In the genomic region with DNA sequence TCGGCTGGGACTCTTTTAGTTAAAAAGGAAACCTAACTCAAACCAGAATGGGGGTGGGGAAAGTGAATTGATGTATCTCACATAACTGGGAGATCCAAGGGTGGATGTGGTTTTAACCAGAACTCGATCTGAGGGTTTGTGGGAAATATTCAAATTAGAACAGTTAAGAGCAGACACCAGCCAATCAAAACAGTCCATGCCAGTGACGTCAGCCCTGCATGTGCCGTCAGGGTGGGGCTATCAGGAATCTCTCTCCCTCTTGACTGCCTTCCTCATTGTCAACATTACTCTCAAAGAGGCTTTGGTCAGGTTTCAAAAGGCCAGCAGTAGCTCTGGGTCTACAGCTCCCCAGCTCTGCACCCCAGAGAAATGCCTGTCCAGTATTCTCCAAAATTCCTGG, we compare ENCODE assay signal across 1 cellular context.
TF ChIP-seq lines count a peak whose summit lies in the region.

No MANE protein-coding gene starts in this region.

TF ChIP-seq in K562, 482 proteins besides CTCF, POLR2A, EP300 and RAD21 (continued from another document):
- TF ChIP-seq, protein P1, sequence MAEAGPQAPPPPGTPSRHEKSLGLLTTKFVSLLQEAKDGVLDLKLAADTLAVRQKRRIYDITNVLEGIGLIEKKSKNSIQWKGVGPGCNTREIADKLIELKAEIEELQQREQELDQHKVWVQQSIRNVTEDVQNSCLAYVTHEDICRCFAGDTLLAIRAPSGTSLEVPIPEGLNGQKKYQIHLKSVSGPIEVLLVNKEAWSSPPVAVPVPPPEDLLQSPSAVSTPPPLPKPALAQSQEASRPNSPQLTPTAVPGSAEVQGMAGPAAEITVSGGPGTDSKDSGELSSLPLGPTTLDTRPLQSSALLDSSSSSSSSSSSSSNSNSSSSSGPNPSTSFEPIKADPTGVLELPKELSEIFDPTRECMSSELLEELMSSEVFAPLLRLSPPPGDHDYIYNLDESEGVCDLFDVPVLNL (CRISPR knock-in tag; IDR thresholded peaks at IDR 0.05; ENCODE audit: low read depth), result no peak
- TF ChIP-seq, protein P2, sequence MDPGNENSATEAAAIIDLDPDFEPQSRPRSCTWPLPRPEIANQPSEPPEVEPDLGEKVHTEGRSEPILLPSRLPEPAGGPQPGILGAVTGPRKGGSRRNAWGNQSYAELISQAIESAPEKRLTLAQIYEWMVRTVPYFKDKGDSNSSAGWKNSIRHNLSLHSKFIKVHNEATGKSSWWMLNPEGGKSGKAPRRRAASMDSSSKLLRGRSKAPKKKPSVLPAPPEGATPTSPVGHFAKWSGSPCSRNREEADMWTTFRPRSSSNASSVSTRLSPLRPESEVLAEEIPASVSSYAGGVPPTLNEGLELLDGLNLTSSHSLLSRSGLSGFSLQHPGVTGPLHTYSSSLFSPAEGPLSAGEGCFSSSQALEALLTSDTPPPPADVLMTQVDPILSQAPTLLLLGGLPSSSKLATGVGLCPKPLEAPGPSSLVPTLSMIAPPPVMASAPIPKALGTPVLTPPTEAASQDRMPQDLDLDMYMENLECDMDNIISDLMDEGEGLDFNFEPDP (CRISPR knock-in tag; IDR thresholded peaks at IDR 0.05), result no peak
- TF ChIP-seq BRF1 (IDR thresholded peaks at IDR 0.05; ENCODE audit: borderline replicate concordance, extremely low read depth, insufficient read length) (no peak), ZNF318 (IDR thresholded peaks at IDR 0.05; ENCODE audit: borderline replicate concordance in 1 of 2, low read depth in 1 of 2) (no peak), ZNF431 (CRISPR knock-in tag; IDR thresholded peaks at IDR 0.05) (no peak), ZNF785 (CRISPR knock-in tag; IDR thresholded peaks at IDR 0.05) (no peak), MTA1 (IDR thresholded peaks at IDR 0.05; ENCODE audit: borderline replicate concordance) (no peak), ATF7 (IDR thresholded peaks at IDR 0.05) (peak; percentile 29; the same call in 1 of the 2 replicates), HMG20B (CRISPR knock-in tag; IDR thresholded peaks at IDR 0.05) (no peak), CREM (IDR thresholded peaks at IDR 0.05; ENCODE audit: low read depth) (peak; percentile 77), EP400 (IDR thresholded peaks at IDR 0.05) (no peak), NR2F6 (CRISPR knock-in tag; IDR thresholded peaks at IDR 0.05) (no peak), TCF15 (CRISPR knock-in tag; IDR thresholded peaks at IDR 0.05) (no peak), NFRKB (IDR thresholded peaks at IDR 0.05; ENCODE audit: low read depth) (no peak), NFYB (IDR thresholded peaks at IDR 0.05; ENCODE audit: extremely low read depth, insufficient read length) (peak; percentile 52), RBM15 (IDR thresholded peaks at IDR 0.05; ENCODE audit: insufficient read depth, low read length) (no peak), FOS (IDR thresholded peaks at IDR 0.05; ENCODE audit: extremely low read depth, insufficient read length) (no peak), CHCHD3 (CRISPR knock-in tag; IDR thresholded peaks at IDR 0.05) (no peak), HNRNPUL1 (IDR thresholded peaks at IDR 0.05; ENCODE audit: low read length) (no peak), ZNF766 (CRISPR knock-in tag; conservative IDR thresholded peaks at IDR 0.05) (no peak), ATF3 (IDR thresholded peaks at IDR 0.05) (0 out of 2 replicates have a peak, but pooled peaks have one; percentile 17), ATF3 (CRISPR knock-in tag; conservative IDR thresholded peaks at IDR 0.05) (no peak), ADNP (tag; IDR thresholded peaks at IDR 0.05) (no peak), MTF1 (CRISPR knock-in tag; IDR thresholded peaks at IDR 0.05; ENCODE audit: borderline replicate concordance) (no peak)
- TF ChIP-seq, protein P3, sequence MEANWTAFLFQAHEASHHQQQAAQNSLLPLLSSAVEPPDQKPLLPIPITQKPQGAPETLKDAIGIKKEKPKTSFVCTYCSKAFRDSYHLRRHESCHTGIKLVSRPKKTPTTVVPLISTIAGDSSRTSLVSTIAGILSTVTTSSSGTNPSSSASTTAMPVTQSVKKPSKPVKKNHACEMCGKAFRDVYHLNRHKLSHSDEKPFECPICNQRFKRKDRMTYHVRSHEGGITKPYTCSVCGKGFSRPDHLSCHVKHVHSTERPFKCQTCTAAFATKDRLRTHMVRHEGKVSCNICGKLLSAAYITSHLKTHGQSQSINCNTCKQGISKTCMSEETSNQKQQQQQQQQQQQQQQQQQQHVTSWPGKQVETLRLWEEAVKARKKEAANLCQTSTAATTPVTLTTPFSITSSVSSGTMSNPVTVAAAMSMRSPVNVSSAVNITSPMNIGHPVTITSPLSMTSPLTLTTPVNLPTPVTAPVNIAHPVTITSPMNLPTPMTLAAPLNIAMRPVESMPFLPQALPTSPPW (CRISPR knock-in tag; IDR thresholded peaks at IDR 0.05), result peak; percentile 24; the same call in 1 of the 2 replicates
- TF ChIP-seq, protein P4, sequence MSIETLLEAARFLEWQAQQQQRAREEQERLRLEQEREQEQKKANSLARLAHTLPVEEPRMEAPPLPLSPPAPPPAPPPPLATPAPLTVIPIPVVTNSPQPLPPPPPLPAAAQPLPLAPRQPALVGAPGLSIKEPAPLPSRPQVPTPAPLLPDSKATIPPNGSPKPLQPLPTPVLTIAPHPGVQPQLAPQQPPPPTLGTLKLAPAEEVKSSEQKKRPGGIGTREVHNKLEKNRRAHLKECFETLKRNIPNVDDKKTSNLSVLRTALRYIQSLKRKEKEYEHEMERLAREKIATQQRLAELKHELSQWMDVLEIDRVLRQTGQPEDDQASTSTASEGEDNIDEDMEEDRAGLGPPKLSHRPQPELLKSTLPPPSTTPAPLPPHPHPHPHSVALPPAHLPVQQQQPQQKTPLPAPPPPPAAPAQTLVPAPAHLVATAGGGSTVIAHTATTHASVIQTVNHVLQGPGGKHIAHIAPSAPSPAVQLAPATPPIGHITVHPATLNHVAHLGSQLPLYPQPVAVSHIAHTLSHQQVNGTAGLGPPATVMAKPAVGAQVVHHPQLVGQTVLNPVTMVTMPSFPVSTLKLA (conservative IDR thresholded peaks at IDR 0.05), result no peak
- TF ChIP-seq, protein P5, sequence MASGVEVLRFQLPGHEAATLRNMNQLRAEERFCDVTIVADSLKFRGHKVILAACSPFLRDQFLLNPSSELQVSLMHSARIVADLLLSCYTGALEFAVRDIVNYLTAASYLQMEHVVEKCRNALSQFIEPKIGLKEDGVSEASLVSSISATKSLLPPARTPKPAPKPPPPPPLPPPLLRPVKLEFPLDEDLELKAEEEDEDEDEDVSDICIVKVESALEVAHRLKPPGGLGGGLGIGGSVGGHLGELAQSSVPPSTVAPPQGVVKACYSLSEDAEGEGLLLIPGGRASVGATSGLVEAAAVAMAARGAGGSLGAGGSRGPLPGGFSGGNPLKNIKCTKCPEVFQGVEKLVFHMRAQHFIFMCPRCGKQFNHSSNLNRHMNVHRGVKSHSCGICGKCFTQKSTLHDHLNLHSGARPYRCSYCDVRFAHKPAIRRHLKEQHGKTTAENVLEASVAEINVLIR (CRISPR knock-in tag; IDR thresholded peaks at IDR 0.05), result 0 out of 2 replicates have a peak, but pooled peaks have one; percentile 38
TF ChIP-seq in K562: peak in this region for 8.
